Comparison of ENCODE assay signal across 22 cellular contexts in genomic region chr12:17216156-17216555, GRCh38.
"Had no signal": no experiment of that assay in that cellular context is flagged by ENCODE, and none has a peak within 500 bp of the region (broad histone marks: within the 10 kb centered on the region; RNA-seq: fewer than 3 reads in every experiment).

No MANE protein-coding gene starts in this region.

- H3K27ac Mint-ChIP-seq: activated CD8-positive, alpha-beta memory T cell treated with anti-CD3 and anti-CD28 coated beads, Interleukin-2, amount 10 ng/mL, durations not matched to agents 7 days and 5 days; activated naive CD8-positive, alpha-beta T cell; activated T-cell treated with anti-CD3 and anti-CD28 coated beads, Interleukin-2, amount 50 U/mL, for 24 hours; T-helper 1 cell treated with Interleukin-12 subunit alpha and Interleukin-12 subunit beta and Interleukin-4 antibody, amounts not matched to agents 30 μg/mL and 1 μg/mL, for 36 hours; WTC11 had no signal

- H3K4me1 Mint-ChIP-seq: activated CD8-positive, alpha-beta memory T cell treated with anti-CD3 and anti-CD28 coated beads, Interleukin-2, amount 10 ng/mL, durations not matched to agents 7 days and 5 days; WTC11 had no signal

- H3K4me3 Mint-ChIP-seq: activated CD8-positive, alpha-beta memory T cell treated with anti-CD3 and anti-CD28 coated beads, Interleukin-2, amount 10 ng/mL, durations not matched to agents 7 days and 5 days; activated naive CD8-positive, alpha-beta T cell; activated T-cell treated with anti-CD3 and anti-CD28 coated beads, Interleukin-2, amount 50 U/mL, for 24 hours; T-helper 1 cell treated with Interleukin-12 subunit alpha and Interleukin-12 subunit beta and Interleukin-4 antibody, amounts not matched to agents 30 μg/mL and 1 μg/mL, for 36 hours; WTC11 had no signal

- H3K27me3 ChIP-seq: cardiac muscle cell, MG63 had no signal

- H3K36me3 ChIP-seq: cardiac muscle cell, MG63 had no signal

- H3K9me3 Mint-ChIP-seq: WTC11 had no signal

- H3K9me3 ChIP-seq: MG63 had no signal

- H3K27me3 Mint-ChIP-seq: activated CD8-positive, alpha-beta memory T cell treated with anti-CD3 and anti-CD28 coated beads, Interleukin-2, amount 10 ng/mL, durations not matched to agents 7 days and 5 days; activated naive CD8-positive, alpha-beta T cell; activated T-cell treated with anti-CD3 and anti-CD28 coated beads, Interleukin-2, amount 50 U/mL, for 24 hours; brain had no signal

- H3K27ac ChIP-seq: cardiac muscle cell had no signal

- H3K36me3 Mint-ChIP-seq: activated CD8-positive, alpha-beta memory T cell treated with anti-CD3 and anti-CD28 coated beads, Interleukin-2, amount 10 ng/mL, durations not matched to agents 7 days and 5 days; activated naive CD8-positive, alpha-beta T cell; brain; WTC11 had no signal

- DNase-seq: activated CD4-positive, alpha-beta T cell treated with anti-CD3 and anti-CD28 coated beads for 48 hours; activated CD4-positive, alpha-beta T cell treated with anti-CD3 and anti-CD28 coated beads, Interleukin-2, amount 50 U/mL, for 48 hours; activated CD4-positive, CD25-positive, alpha-beta regulatory T cell treated with anti-CD3 and anti-CD28 coated beads, Interleukin-2, amount 50 U/mL, for 72 hours; activated CD8-positive, alpha-beta memory T cell treated with anti-CD3 and anti-CD28 coated beads, Interleukin-2, amount 10 ng/mL, durations not matched to agents 7 days and 5 days; activated effector memory CD4-positive, alpha-beta T cell treated with anti-CD3 and anti-CD28 coated beads, Interleukin-2, amount 50 U/mL, for 16 hours; activated naive CD4-positive, alpha-beta T cell treated with Interleukin-2 at 50 U/mL for 16 hours; activated T-cell treated with anti-CD3 and anti-CD28 coated beads, Interleukin-2, amount 50 U/mL, for 24 hours; amygdala; MG63; NCI-H1105; NCI-H1436; NCI-H1694 treated with DMSO at 0.1 percent for 48 hours; NCI-H2081; NCI-H526; NCI-H774; NK-92 treated with Interleukin-12 subunit alpha and Interleukin-12 subunit beta, amount 100 ng/mL, for 24 hours; SHP77 had no signal

- H3K4me3 ChIP-seq: cardiac muscle cell, MG63 had no signal

- ATAC-seq: activated CD8-positive, alpha-beta memory T cell treated with anti-CD3 and anti-CD28 coated beads, Interleukin-2, amount 10 ng/mL, durations not matched to agents 7 days and 5 days had no signal
